In genomic region chr7:1473864-1474512, GRCh38 we compare ENCODE assay signal across 8 cellular contexts. TPM values are rescaled to one million over a fixed set of nuclear protein-coding genes. Genes with fewer than 3 reads are reported as not detected.
DNase-seq lines count a peak whose midpoint lies in the region; TF ChIP-seq lines count a peak whose summit lies in the region.

No MANE protein-coding gene starts in this region.

- H3K4me3 Mint-ChIP-seq in activated naive CD8-positive, alpha-beta T cell treated with anti-CD3 and anti-CD28 coated beads for 36 hours, result no peak overlapping the region

- peaks cover 4% of the 10 kb centered on the region for H3K36me3 Mint-ChIP-seq in activated naive CD8-positive, alpha-beta T cell treated with anti-CD3 and anti-CD28 coated beads for 36 hours

- H3K9me3 Mint-ChIP-seq in activated naive CD8-positive, alpha-beta T cell treated with anti-CD3 and anti-CD28 coated beads for 36 hours, result no peaks in the 10 kb centered on the region

- intact Hi-C loops in head of caudate nucleus (cut with DNase I) (no loop called here), posterior vena cava (cut with DNase I) (loop anchor here in 1 of 2 donors (5.0 kb wide), 2 partner anchors 42 to 247 kb away; no protein-coding TSS in a partner anchor)

- peaks cover 2% of the 10 kb centered on the region for H3K4me1 Mint-ChIP-seq in activated naive CD8-positive, alpha-beta T cell treated with anti-CD3 and anti-CD28 coated beads for 36 hours

- H3K27me3 Mint-ChIP-seq in activated naive CD8-positive, alpha-beta T cell treated with anti-CD3 and anti-CD28 coated beads for 36 hours, result no peaks in the 10 kb centered on the region

- peak; percentile 85 for DNase-seq in A172 (ENCODE audit: low spot score)
- DNase-seq in NCI-H146 (lab: John Stamatoyannopoulos, UW), result peak; percentile 73
- DNase-seq in SW480 (ENCODE audit: low spot score), result peak; percentile 98
- peak; percentile 84 for DNase-seq in activated naive CD8-positive, alpha-beta T cell treated with anti-CD3 and anti-CD28 coated beads for 36 hours
- DNase-seq in head of caudate nucleus, result peak; percentile 82 to 96 (median 91)
- peak; percentile 97 for DNase-seq in posterior vena cava (ENCODE audit: low spot score)
- peak; percentile 90 for DNase-seq in ureter (ENCODE audit: low spot score)

- no peak overlapping the region for H3K27ac Mint-ChIP-seq in activated naive CD8-positive, alpha-beta T cell treated with anti-CD3 and anti-CD28 coated beads for 36 hours

- TF ChIP-seq POLR2A in GM19193 (IDR thresholded peaks at IDR 0.05; ENCODE audit: extremely low read depth, insufficient read depth, insufficient read length), result peak; percentile 26

RNA-seq across cellular contexts. Expression of gene MICALL2, which starts 14.7 kb away (rescaled TPM):
- 21.2 and 28.2 TPM in 2 replicates for total RNA-seq in A172 (2014; rRNA removed; shearing (Covaris generic))
- 1 to 10 TPM; 2.1 to 2.3 TPM for total RNA-seq in activated naive CD8-positive, alpha-beta T cell treated with anti-CD3 and anti-CD28 coated beads for 36 hours
- 10 to 100 TPM; 33.3 to 38.5 TPM for total RNA-seq in posterior vena cava
- total RNA-seq in ureter, result 54.7 TPM

RNA-seq across cellular contexts. Expression of gene INTS1, which starts 30.2 kb away (rescaled TPM):
- total RNA-seq in A172 (2014; rRNA removed; shearing (Covaris generic)), result 45.3 and 49.6 TPM in 2 replicates
- 10 to 100 TPM; 88.9 to 94.1 TPM for total RNA-seq in activated naive CD8-positive, alpha-beta T cell treated with anti-CD3 and anti-CD28 coated beads for 36 hours
- total RNA-seq in posterior vena cava, result 10 to 100 TPM; 50.3 to 55.1 TPM
- 97.5 TPM for total RNA-seq in ureter

RNA-seq across cellular contexts. Expression of gene MAFK, which starts 56.5 kb away (rescaled TPM):
- 49.6 and 54.3 TPM in 2 replicates for total RNA-seq in A172 (2014; rRNA removed; shearing (Covaris generic))
- total RNA-seq in activated naive CD8-positive, alpha-beta T cell treated with anti-CD3 and anti-CD28 coated beads for 36 hours, result 10 to 100 TPM; 39.1 to 43.7 TPM
- total RNA-seq in posterior vena cava (100 to 1,000 TPM in 1 of 2 donors, 10 to 100 TPM in 1; 49.4 to 138 TPM), ureter (34.6 TPM)

Comparison
In these comparisons a context has a peak if more than half of its experiments do, and no peak if none do; other contexts are left out.
1. Peak in every context shown above with its lines: DNase-seq.